Comparison of ENCODE assay signal across 24 cellular contexts in the genomic region with DNA sequence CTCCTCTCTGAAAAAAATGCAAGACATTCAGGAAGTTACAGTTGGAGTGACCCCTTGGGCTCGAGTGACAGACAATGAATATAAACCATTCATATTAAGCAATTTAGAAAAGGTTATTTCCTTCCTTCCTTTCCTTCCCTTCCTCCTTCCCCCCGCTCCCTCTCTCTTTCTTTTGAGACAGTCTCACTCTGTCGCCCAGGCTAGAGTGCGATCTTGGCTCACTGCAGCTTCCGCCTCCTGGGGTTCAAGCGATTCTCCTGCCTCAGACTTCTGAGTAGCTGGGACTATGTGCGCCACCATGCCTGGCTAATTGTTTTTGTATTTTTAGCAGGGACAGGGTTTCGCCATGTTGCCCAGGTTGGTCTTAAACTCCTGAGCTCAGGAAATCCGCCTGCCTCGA.
"Had no signal": no experiment of that assay in that cellular context is flagged by ENCODE, and none has a peak within 500 bp of the region (broad histone marks: within the 10 kb centered on the region; RNA-seq: fewer than 3 reads in every experiment).

No MANE protein-coding gene starts in this region.

- H3K27ac ChIP-seq: coronary artery, foreskin keratinocyte, right atrium auricular region, sigmoid colon, skin epidermis, suprapubic skin, thyroid gland, uterus had no signal

- H3K9me3 ChIP-seq: right atrium auricular region, sigmoid colon, suprapubic skin, thyroid gland, upper lobe of left lung, uterus had no signal

- ATAC-seq: foreskin keratinocyte, left colon, left ventricle myocardium superior had no signal

- FAIRE-seq: endothelial cell of umbilical vein had no signal

- H3K4me3 Mint-ChIP-seq: endodermal cell, nephron had no signal

- H3K27ac Mint-ChIP-seq: endodermal cell, nephron had no signal

- H3K9me3 Mint-ChIP-seq: endodermal cell had no signal

- DNase-seq: effector CD4-positive, alpha-beta T cell; endodermal cell; erythroblast; foreskin keratinocyte; head of caudate nucleus; hippocampal formation; left colon; left ventricle myocardium superior; mesenchymal stem cell; midbrain; posterior cingulate gyrus; sigmoid colon; stimulated activated CD4-positive, alpha-beta T cell treated with anti-CD3 and anti-CD28 coated beads, Interleukin-12 subunit alpha, Interleukin-12 subunit beta, amount 100 ng/mL, for 4 hours; stimulated activated naive CD4-positive, alpha-beta T cell; thyroid gland; upper lobe of left lung; uterus had no signal

- H3K27me3 ChIP-seq: foreskin keratinocyte, right atrium auricular region, sigmoid colon, suprapubic skin, thyroid gland, upper lobe of left lung, uterus had no signal

- H3K4me3 ChIP-seq: coronary artery, lung, right atrium auricular region, sigmoid colon, skin epidermis, suprapubic skin, thyroid gland, upper lobe of left lung, uterus had no signal

- H3K36me3 ChIP-seq: uterus had no signal

- H3K4me1 Mint-ChIP-seq: endodermal cell, nephron had no signal

- H3K4me1 ChIP-seq: foreskin keratinocyte, right atrium auricular region, suprapubic skin, thyroid gland, uterus had no signal
